ENCODE assay signal across 13 cellular contexts in genomic region chr1:168372857-168373520, GRCh38.
"Had no signal": no experiment of that assay in that cellular context is flagged by ENCODE, and none has a peak within 500 bp of the region (broad histone marks: within the 10 kb centered on the region; RNA-seq: fewer than 3 reads in every experiment).

No MANE protein-coding gene starts in this region.

- H3K4me1 ChIP-seq: breast epithelium, pancreas, thyroid gland had no signal

- H3K4me3 ChIP-seq: breast epithelium, coronary artery, pancreas, stomach, thyroid gland had no signal

- DNase-seq: activated effector memory CD4-positive, alpha-beta T cell treated with Interleukin-2 at 50 U/mL for 16 hours; activated T-cell treated with anti-CD3 and anti-CD28 coated beads, Interleukin-2, amount 50 U/mL, for 24 hours; effector memory CD8-positive, alpha-beta T cell; midbrain; naive B cell; pancreas; SK-N-SH; stimulated activated CD4-positive, alpha-beta T cell treated with anti-CD3 and anti-CD28 coated beads, Interleukin-15, amount 100 ng/mL, for 24 hours; stimulated activated CD4-positive, alpha-beta T cell treated with anti-CD3 and anti-CD28 coated beads, Interleukin-4, amount 100 ng/mL, for 4 hours; stomach; thyroid gland had no signal

- H3K27ac ChIP-seq: breast epithelium, coronary artery, pancreas, stomach, thyroid gland had no signal

- H3K36me3 ChIP-seq: breast epithelium, pancreas, stomach, thyroid gland had no signal

- H3K27me3 ChIP-seq: breast epithelium, pancreas, stomach, thyroid gland had no signal

- H3K9me3 ChIP-seq: breast epithelium, pancreas, SK-N-SH, stomach, thyroid gland had no signal

- ATAC-seq: effector memory CD8-positive, alpha-beta T cell; pancreas had no signal
